In genomic region chr17:81509048-81509686, GRCh38 we compare ENCODE assay signal across 1 cellular context.
TF ChIP-seq lines count a peak whose summit lies in the region.

No MANE protein-coding gene starts in this region.

TF ChIP-seq in IMR-90, 13 proteins besides CTCF, POLR2A, EP300 and RAD21 (continued from another document):
- TF ChIP-seq MXI1 (IDR thresholded peaks at IDR 0.05; ENCODE audit: borderline replicate concordance, low read depth, low read length) (no peak), NFE2L2 (IDR thresholded peaks at IDR 0.05; ENCODE audit: low read depth, low read length) (no peak), MAZ (IDR thresholded peaks at IDR 0.05; ENCODE audit: borderline replicate concordance, low read depth, low read length) (no peak), BHLHE40 (IDR thresholded peaks at IDR 0.05; ENCODE audit: low read depth, low read length) (no peak), CEBPB (IDR thresholded peaks at IDR 0.05; ENCODE audit: low read depth, low read length) (no peak)
